ENCODE assay signal across 8 cellular contexts in the genomic region with DNA sequence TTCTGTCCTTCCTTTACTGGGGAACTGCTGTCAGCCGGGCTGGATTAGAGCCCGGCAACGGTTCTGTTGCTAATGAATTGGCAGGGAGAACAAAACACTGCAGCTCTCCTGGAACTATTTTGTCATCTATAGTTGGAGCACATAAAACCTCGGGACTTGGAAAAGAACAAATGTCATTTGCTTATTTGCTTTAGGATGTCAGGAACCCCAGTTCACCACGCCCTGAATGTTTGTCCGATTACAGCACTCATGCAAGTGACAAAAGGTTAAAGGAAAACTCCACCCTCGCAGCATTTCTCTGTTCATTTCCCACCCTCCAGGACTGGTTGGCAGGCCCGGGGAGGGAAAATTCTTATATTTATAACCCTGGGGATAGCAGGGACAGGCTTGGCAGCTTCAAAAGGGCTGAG.
DNase-seq lines count a peak whose midpoint lies in the region; TF ChIP-seq lines count a peak whose summit lies in the region.

No MANE protein-coding gene starts in this region.

- intact Hi-C loops in dendritic cell treated with granulocyte-macrophage colony-stimulating factor and Interleukin-4, amounts not matched to agents 40 ng/mL and 50 ng/mL, for 4 days (cut with micrococcal nuclease): no loop called here
- intact Hi-C loops in thyroid gland (cut with DNase I): loop anchor here (10.0 kb wide), 1 partner anchor 64 kb away; no protein-coding TSS in a partner anchor

- no peaks in the 10 kb centered on the region for H3K36me3 ChIP-seq in thyroid gland

- H3K27ac ChIP-seq in thyroid gland: peak overlapping the region; percentile 71 to 87 (median 72)

- TF ChIP-seq POLR2A in thyroid gland (IDR thresholded peaks at IDR 0.05): no peak

- H3K36me3 Mint-ChIP-seq in dendritic cell treated with granulocyte-macrophage colony-stimulating factor and Interleukin-4, amounts not matched to agents 40 ng/mL and 50 ng/mL, for 4 days (ENCODE audit: low read depth): no peaks in the 10 kb centered on the region

- TF ChIP-seq CTCF in thyroid gland (IDR thresholded peaks at IDR 0.05): no peak

- H3K4me3 ChIP-seq in thyroid gland (replicated peaks in 1 of 3): no peak overlapping the region

- peak overlapping the region; percentile 52 for H3K4me3 Mint-ChIP-seq in dendritic cell treated with granulocyte-macrophage colony-stimulating factor and Interleukin-4, amounts not matched to agents 40 ng/mL and 50 ng/mL, for 4 days

- no peaks in the 10 kb centered on the region for H3K9me3 Mint-ChIP-seq in dendritic cell treated with granulocyte-macrophage colony-stimulating factor and Interleukin-4, amounts not matched to agents 40 ng/mL and 50 ng/mL, for 4 days

- WGBS in thyroid gland, 2 donors: 10 to 12% methylated on average over 8 of the region's 8 CpGs

- peaks cover 14 to 57% of the 10 kb centered on the region in 2 donors for H3K4me1 ChIP-seq in thyroid gland

- DNase-seq in ELR (ENCODE audit: low read depth) (peak; percentile 81), NCI-H69 (lab: John Stamatoyannopoulos, UW) (peak; percentile 80), medulla oblongata (ENCODE audit: extremely low spot score) (peak; percentile 93), thyroid gland (peak; percentile 54 to 67), NOMO-1 treated with DMSO at 0.1 percent for 48 hours (lab: John Stamatoyannopoulos, UW; ENCODE audit: unreplicated experiment) (no peak), NCI-H2029 (lab: John Stamatoyannopoulos, UW) (no peak)
- no peak for DNase-seq in stimulated activated CD4-positive, alpha-beta T cell treated with anti-CD3 and anti-CD28 coated beads, Interleukin-4, amount 100 ng/mL, for 24 hours

- peak overlapping the region; percentile 43 for H3K27ac Mint-ChIP-seq in dendritic cell treated with granulocyte-macrophage colony-stimulating factor and Interleukin-4, amounts not matched to agents 40 ng/mL and 50 ng/mL, for 4 days

- no peaks in the 10 kb centered on the region for H3K9me3 ChIP-seq in thyroid gland

- H3K4me1 Mint-ChIP-seq in dendritic cell treated with granulocyte-macrophage colony-stimulating factor and Interleukin-4, amounts not matched to agents 40 ng/mL and 50 ng/mL, for 4 days (ENCODE audit: low read depth): peaks cover 22% of the 10 kb centered on the region

- no peaks in the 10 kb centered on the region for H3K27me3 Mint-ChIP-seq in dendritic cell treated with granulocyte-macrophage colony-stimulating factor and Interleukin-4, amounts not matched to agents 40 ng/mL and 50 ng/mL, for 4 days

- no peaks in the 10 kb centered on the region for H3K27me3 ChIP-seq in thyroid gland

Comparison
In these comparisons a context has a peak if more than half of its experiments do, and no peak if none do; other contexts are left out.
1. DNase-seq: peak in ELR (single experiment), NCI-H69 (single experiment), medulla oblongata (single experiment) and thyroid gland (2 of 2); none in NOMO-1 treated with DMSO at 0.1 percent for 48 hours (single experiment), NCI-H2029 (single experiment) and stimulated activated CD4-positive, alpha-beta T cell treated with anti-CD3 and anti-CD28 coated beads, Interleukin-4, amount 100 ng/mL, for 24 hours (single experiment).